ENCODE assay signal across 8 cellular contexts in the genomic region with DNA sequence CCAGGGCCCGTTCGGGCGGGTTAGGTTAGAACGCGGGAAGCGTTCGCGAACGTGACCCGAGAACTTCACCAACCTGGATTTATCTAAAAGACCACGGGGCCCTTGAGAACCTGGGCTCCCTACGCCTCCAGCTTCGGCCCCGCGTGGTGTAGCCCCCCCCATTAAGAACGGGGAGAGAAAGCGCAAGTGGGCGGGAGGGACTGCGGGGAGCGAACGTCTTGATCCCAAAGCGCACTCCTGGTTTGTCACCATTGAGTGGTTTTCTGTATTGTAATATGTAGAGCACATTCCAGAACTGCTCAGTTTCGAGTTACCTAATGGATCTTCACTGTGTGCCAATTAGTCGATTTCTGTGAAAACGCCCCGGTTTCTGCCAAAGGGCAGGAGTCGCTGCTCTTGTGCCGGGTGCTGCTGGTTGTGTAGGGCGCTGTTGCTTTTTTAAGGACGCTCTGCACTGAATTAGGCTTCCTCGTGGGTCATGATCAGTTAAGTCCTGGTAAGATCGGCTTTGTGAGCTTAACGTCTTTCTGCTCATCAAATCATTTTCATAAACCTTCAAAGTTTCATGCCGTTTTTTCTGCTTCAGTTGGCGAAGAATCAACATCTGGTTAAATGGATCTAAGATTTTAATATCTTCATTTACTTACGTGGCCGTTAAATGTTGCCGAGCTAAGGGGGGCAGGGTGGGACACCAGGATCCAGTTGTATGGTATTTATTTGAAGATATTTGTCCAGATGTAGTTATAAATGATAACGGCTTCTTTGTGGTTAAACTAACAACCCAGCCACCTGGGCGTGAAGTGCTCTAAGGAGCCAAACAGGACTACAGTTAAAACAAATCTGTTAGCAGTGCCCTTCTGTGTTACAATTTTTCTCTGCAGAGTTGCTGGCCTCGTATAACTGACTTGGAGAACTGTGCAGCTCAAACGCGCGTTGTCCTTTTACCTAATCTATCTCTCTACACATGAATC. TPM values are rescaled to one million over a fixed set of nuclear protein-coding genes. Genes with fewer than 3 reads are reported as not detected.
DNase-seq lines count a peak whose midpoint lies in the region; ATAC-seq and TF ChIP-seq lines count a peak whose summit lies in the region.

No MANE protein-coding gene starts in this region.

- H3K9me3 ChIP-seq in ES-I3 (ENCODE audit: control insufficient read depth, insufficient read depth, low read length) (no peaks in the 10 kb centered on the region), Karpas-422 (ENCODE audit: low read length) (no peaks in the 10 kb centered on the region), smooth muscle cell (replicated peaks; ENCODE audit: low read depth) (no peaks in the 10 kb centered on the region)

- H2AFZ ChIP-seq in Karpas-422 (ENCODE audit: low read length) = peak overlapping the region; percentile 4; the same call in 1 of the 2 replicates
- H2AFZ ChIP-seq in smooth muscle cell (ENCODE audit: low read depth) = peak overlapping the region; percentile 57

- H3K4me3 ChIP-seq in Karpas-422 (ENCODE audit: low read length) (peak overlapping the region; percentile 83), iPS-11a (ENCODE audit: low read depth, low read length) (peak overlapping the region; percentile 82), smooth muscle cell (peak overlapping the region; percentile 66)

- DNase-seq in Karpas-422 (peak; percentile 94), SKM-1 treated with dmso at 0.1 percent for 144 hours (lab: John Stamatoyannopoulos, UW; ENCODE audit: unreplicated experiment) (peak; percentile 50), amniotic epithelial cell (ENCODE audit: low read depth) (peak; percentile 59), smooth muscle cell (lab: John Stamatoyannopoulos, UW; ENCODE audit: unreplicated experiment) (no peak), NCI-H226 (no peak)

- H3K36me3 ChIP-seq in ES-I3 (ENCODE audit: insufficient read depth, low read length) = no peaks in the 10 kb centered on the region
- H3K36me3 ChIP-seq in Karpas-422 (ENCODE audit: insufficient read depth, low read length) = peaks cover 11% of the 10 kb centered on the region; the same call in 1 of the 2 replicates
- H3K36me3 ChIP-seq in smooth muscle cell (ENCODE audit: low read depth) = no peaks in the 10 kb centered on the region

- ATAC-seq in GM21825 (IDR thresholded peaks at IDR 0.05; ENCODE audit: unreplicated experiment) = peak; percentile 31

- no peak for TF ChIP-seq CTCF in smooth muscle cell (IDR thresholded peaks at IDR 0.05; ENCODE audit: borderline replicate concordance, insufficient read depth, poor library complexity, severe bottlenecking)

- no peaks in the 10 kb centered on the region for H3F3A ChIP-seq in smooth muscle cell (ENCODE audit: low read depth)

- no peaks in the 10 kb centered on the region for H4K20me1 ChIP-seq in Karpas-422 (ENCODE audit: insufficient read depth, low read depth, low read length)
- no peaks in the 10 kb centered on the region for H4K20me1 ChIP-seq in smooth muscle cell (ENCODE audit: low read depth)

- H3K27me3 ChIP-seq in Karpas-422 (ENCODE audit: low read length) (no peaks in the 10 kb centered on the region), smooth muscle cell (ENCODE audit: low read depth) (no peaks in the 10 kb centered on the region)

- H3K4me1 ChIP-seq in ES-I3 (ENCODE audit: insufficient read depth, low read length) = peaks cover 15% of the 10 kb centered on the region; the same call in 1 of the 2 replicates
- peaks cover 72% of the 10 kb centered on the region for H3K4me1 ChIP-seq in Karpas-422 (ENCODE audit: low read length)
- peaks cover 8% of the 10 kb centered on the region for H3K4me1 ChIP-seq in smooth muscle cell (ENCODE audit: low read depth)

- H3K27ac ChIP-seq in Karpas-422 (ENCODE audit: low read length) (peak overlapping the region; percentile 93), smooth muscle cell (ENCODE audit: low read depth) (no peak overlapping the region)

- H3K79me2 ChIP-seq in Karpas-422 (ENCODE audit: low read length) (peaks cover 54% of the 10 kb centered on the region), smooth muscle cell (ENCODE audit: low read depth) (no peaks in the 10 kb centered on the region)

- no peaks in the 10 kb centered on the region for H3K9me2 ChIP-seq in Karpas-422 (replicated peaks; ENCODE audit: insufficient read depth, low read length)

- 2% methylated on average over 42 of the region's 44 CpGs for WGBS in smooth muscle cell (ENCODE audit: low lambda C conversion rate)

- peak overlapping the region; percentile 92 for H3K9ac ChIP-seq in ES-I3 (ENCODE audit: low read depth, low read length)
- H3K9ac ChIP-seq in Karpas-422 (ENCODE audit: low read length) = peak overlapping the region; percentile 89
- peak overlapping the region; percentile 30 for H3K9ac ChIP-seq in smooth muscle cell (ENCODE audit: low read depth)

- peak overlapping the region; percentile 85 for H3K4me2 ChIP-seq in Karpas-422 (ENCODE audit: low read depth, low read length, poor library complexity, severe bottlenecking)
- H3K4me2 ChIP-seq in smooth muscle cell = peak overlapping the region; percentile 94

RNA-seq across cellular contexts. Expression of gene MND1, which starts 0.8 kb away (rescaled TPM):
- total RNA-seq in Karpas-422 (2014; rRNA removed; shearing (Covaris generic); ENCODE audit: low replicate concordance) = 46.9 and 47.1 TPM in 2 replicates
- 3.0 and 3.1 TPM in 2 replicates for total RNA-seq in smooth muscle cell
- polyA plus RNA-seq in smooth muscle cell = 1.7 and 3.5 TPM in 2 replicates

Comparison
In these comparisons a context has a peak if more than half of its experiments do, and no peak if none do; other contexts are left out.
1. H3K9ac ChIP-seq: peak in every context shown above with its lines; median percentile 92 in ES-I3; 89 in Karpas-422; 30 in smooth muscle cell.
2. DNase-seq: peak in Karpas-422 (single experiment), SKM-1 treated with dmso at 0.1 percent for 144 hours (single experiment) and amniotic epithelial cell (single experiment); none in smooth muscle cell (single experiment) and NCI-H226 (single experiment).
3. RNA of gene MND1, which starts 0.8 kb away (total RNA-seq): 46.9 to 47.1 TPM in Karpas-422; 3.0 to 3.1 TPM in smooth muscle cell; every median in the first group is over 10 times any median in the second.
4. Peak in every context shown above with its lines, with median percentiles within 50 percentile points of each other: H3K4me3 ChIP-seq.